Comparison of ENCODE assay signal across 15 cellular contexts in genomic region chr12:123033392-123034021, GRCh38. TPM values are rescaled to one million over a fixed set of nuclear protein-coding genes. Genes with fewer than 3 reads are reported as not detected.
DNase-seq lines count a peak whose midpoint lies in the region; ATAC-seq, FAIRE-seq and TF ChIP-seq lines count a peak whose summit lies in the region.
"Had no signal": no experiment of that assay in that cellular context is flagged by ENCODE, and none has a peak within 500 bp of the region (broad histone marks: within the 10 kb centered on the region; RNA-seq: fewer than 3 reads in every experiment).

No MANE protein-coding gene starts in this region.

- no peak overlapping the region for H3K4me3 ChIP-seq in K562
- H3K4me3 ChIP-seq in osteoblast (ENCODE audit: insufficient read depth, low read length): no peak overlapping the region
- H3K4me3 ChIP-seq: A549, body of pancreas, dorsolateral prefrontal cortex, hepatocyte, prostate gland had no signal

- intact Hi-C loops in K562 (cut with micrococcal nuclease): loop anchor here (5.0 kb wide), 1 partner anchor 51 kb away; the partner anchor contains the start of gene ARL6IP4

- no peaks in the 10 kb centered on the region for H3K79me2 ChIP-seq in K562 (ENCODE audit: control insufficient read depth, insufficient read depth, low read length)
- H3K79me2 ChIP-seq in osteoblast (ENCODE audit: insufficient read depth, low read length): no peaks in the 10 kb centered on the region
- H3K79me2 ChIP-seq: hepatocyte had no signal

- H3K36me3 ChIP-seq in K562 (ENCODE audit: control insufficient read depth, insufficient read depth, low read length) (no peaks in the 10 kb centered on the region; the same call in 2 of the 3 replicates), osteoblast (ENCODE audit: insufficient read depth, low read length) (peaks cover 6% of the 10 kb centered on the region)
- H3K36me3 ChIP-seq: prostate gland had no signal

- H3K4me1 ChIP-seq in K562 (replicated peaks in 1 of 2; ENCODE audit: control insufficient read depth in 2 of 2, insufficient read depth in 2 of 2, low read length in 2 of 2) (peaks cover 42 to 47% of the 10 kb centered on the region in 2 experiments), osteoblast (ENCODE audit: insufficient read depth, low read length) (peaks cover 5% of the 10 kb centered on the region)
- H3K4me1 ChIP-seq: body of pancreas, prostate gland had no signal

- in situ Hi-C loops in K562 (cut with MboI): no loop called here

- H3K9me1 ChIP-seq in K562 (ENCODE audit: control insufficient read depth, insufficient read depth, low read length): no peaks in the 10 kb centered on the region

- CTCF ChIA-PET in activated CD8-positive, alpha-beta memory T cell treated with anti-CD3 and anti-CD28 coated beads, Interleukin-2, amount 10 ng/mL, durations not matched to agents 7 days and 5 days (lab: Charles Lee): no interaction called here
- CTCF ChIA-PET in K562 (lab: Yijun Ruan, JAX; ENCODE audit: low intra/inter-chr PET ratio): no interaction called here

- TF ChIP-seq CTCF in K562 (IDR thresholded peaks at IDR 0.05 in 2 of 3, conservative IDR thresholded peaks at IDR 0.05 in 1 of 3; ENCODE audit: insufficient read depth in 2 of 3, low read depth in 1 of 3, low read length in 3 of 3) (no peak), osteoblast (IDR thresholded peaks at IDR 0.05; ENCODE audit: extremely low read depth, low read depth, low read length) (no peak)

- WGBS in K562 (ENCODE audit: insufficient coverage, low coverage, missing lambda C conversion rate): 48% methylated on average over 3 of the region's 3 CpGs

- H4K20me1 ChIP-seq in K562 (replicated peaks; ENCODE audit: control insufficient read depth, insufficient read depth, low read length) (no peaks in the 10 kb centered on the region), osteoblast (ENCODE audit: insufficient read depth, low read length) (peaks cover 2% of the 10 kb centered on the region)

- H3K9ac ChIP-seq in K562 (ENCODE audit: insufficient read depth in 1 of 2, low read depth in 2 of 2, low read length in 2 of 2): peak overlapping the region; percentile 21 to 70; a peak in 3 of 4 replicates

- peaks cover 11% of the 10 kb centered on the region for H3K4me1 Mint-ChIP-seq in activated CD8-positive, alpha-beta memory T cell treated with anti-CD3 and anti-CD28 coated beads, Interleukin-2, amount 10 ng/mL, durations not matched to agents 7 days and 5 days

- no peak for DNase-seq in activated CD8-positive, alpha-beta memory T cell treated with anti-CD3 and anti-CD28 coated beads, Interleukin-2, amount 10 ng/mL, durations not matched to agents 7 days and 5 days
- no peak for DNase-seq in activated CD8-positive, alpha-beta memory T cell treated with anti-CD3 and anti-CD28 coated beads for 24 hours
- peak; percentile 72 to 82 for DNase-seq in Kasumi-1 (lab: John Stamatoyannopoulos, UW)
- peak; percentile 51 to 68 (median 56) for DNase-seq in K562 (ENCODE audit: extremely low read depth in 1 of 4, low spot score in 3 of 4)
- DNase-seq in osteoblast (ENCODE audit: insufficient read length, low spot score, missing footprints): no peak
- DNase-seq in NK-92 (lab: John Stamatoyannopoulos, UW; ENCODE audit: unreplicated experiment): no peak
- no peak for DNase-seq in NOMO-1 (lab: John Stamatoyannopoulos, UW; ENCODE audit: unreplicated experiment in 2 of 2)
- DNase-seq: body of pancreas; dorsolateral prefrontal cortex; NCI-H2029; stimulated activated CD4-positive, alpha-beta T cell treated with anti-CD3 and anti-CD28 coated beads, Interleukin-12 subunit alpha, Interleukin-12 subunit beta, amount 100 ng/mL, for 4 hours had no signal

- no peak for TF ChIP-seq POLR2A in K562 (conservative IDR thresholded peaks at IDR 0.05)

- peak overlapping the region; percentile 43 for H3K4me2 ChIP-seq in K562 (ENCODE audit: insufficient read depth, low read length)
- H3K4me2 ChIP-seq in osteoblast (ENCODE audit: insufficient read depth, low read length): no peak overlapping the region
- H3K4me2 ChIP-seq: A549, hepatocyte had no signal

- no peak overlapping the region for H2AFZ ChIP-seq in K562 (ENCODE audit: low read depth, low read length)
- no peak overlapping the region for H2AFZ ChIP-seq in osteoblast (ENCODE audit: low read length)
- H2AFZ ChIP-seq: hepatocyte had no signal

- H3K9me3 Mint-ChIP-seq in activated CD8-positive, alpha-beta memory T cell treated with anti-CD3 and anti-CD28 coated beads, Interleukin-2, amount 10 ng/mL, durations not matched to agents 7 days and 5 days (ENCODE audit: low read depth): no peaks in the 10 kb centered on the region

- BruUV-seq in K562 (replicated peaks; lab: Mats Ljungman, UMichigan): no TSS peak

- H3K27ac Mint-ChIP-seq in activated CD8-positive, alpha-beta memory T cell treated with anti-CD3 and anti-CD28 coated beads, Interleukin-2, amount 10 ng/mL, durations not matched to agents 7 days and 5 days: no peak overlapping the region

- H3K4me3 Mint-ChIP-seq in activated CD8-positive, alpha-beta memory T cell treated with anti-CD3 and anti-CD28 coated beads, Interleukin-2, amount 10 ng/mL, durations not matched to agents 7 days and 5 days: no peak overlapping the region

- peak; percentile 23 for FAIRE-seq in K562 (lab: Jason Lieb, UNC)
- FAIRE-seq: A549 had no signal

- ATAC-seq in activated CD8-positive, alpha-beta memory T cell treated with anti-CD3 and anti-CD28 coated beads, Interleukin-2, amount 10 ng/mL, durations not matched to agents 7 days and 5 days: peak; percentile 16
- ATAC-seq in K562: peak; percentile 61
- no peak for ATAC-seq in GM21360 (IDR thresholded peaks at IDR 0.05; ENCODE audit: unreplicated experiment)
- ATAC-seq: A549, body of pancreas had no signal

- H3K27ac ChIP-seq in K562 (ENCODE audit: extremely low read depth, low read depth, low read length) (peak overlapping the region; percentile 60), osteoblast (ENCODE audit: low read depth, low read length) (peak overlapping the region; percentile 43)
- H3K27ac ChIP-seq: body of pancreas, hepatocyte, prostate gland had no signal

- TF ChIP-seq EP300 in K562 (IDR thresholded peaks at IDR 0.05; ENCODE audit: low read length): peak; percentile 54

- no peaks in the 10 kb centered on the region for H3K36me3 Mint-ChIP-seq in activated CD8-positive, alpha-beta memory T cell treated with anti-CD3 and anti-CD28 coated beads, Interleukin-2, amount 10 ng/mL, durations not matched to agents 7 days and 5 days

- POLR2A ChIA-PET in K562 (lab: Yijun Ruan, JAX): interaction anchor here (0.6 kb wide), 1 partner anchor 52 kb away, joined by 3 read pairs; no protein-coding TSS in a partner anchor

- H3K27me3 ChIP-seq in K562 (ENCODE audit: control insufficient read depth in 2 of 2, insufficient read depth in 2 of 2, low read length in 2 of 2) (no peaks in the 10 kb centered on the region), osteoblast (ENCODE audit: insufficient read depth, low read length) (no peaks in the 10 kb centered on the region)
- H3K27me3 ChIP-seq: body of pancreas, dorsolateral prefrontal cortex, hepatocyte had no signal

- TF ChIP-seq RAD21 in K562 (CRISPR knock-in tag; conservative IDR thresholded peaks at IDR 0.05 in 1 of 2, IDR thresholded peaks at IDR 0.05 in 1 of 2): 0 out of 4 replicates have a peak, but pooled peaks of 1 of the 2 experiments have one; percentile 3

- no peaks in the 10 kb centered on the region for H3K27me3 Mint-ChIP-seq in activated CD8-positive, alpha-beta memory T cell treated with anti-CD3 and anti-CD28 coated beads, Interleukin-2, amount 10 ng/mL, durations not matched to agents 7 days and 5 days

- H3K9me3 ChIP-seq in K562 (replicated peaks; ENCODE audit: control insufficient read depth, insufficient read depth, low read depth, low read length) (no peaks in the 10 kb centered on the region), osteoblast (ENCODE audit: low read depth, low read length) (no peaks in the 10 kb centered on the region)
- H3K9me3 ChIP-seq: A549, body of pancreas, prostate gland had no signal

RNA-seq across cellular contexts. Expression of gene ARL6IP4, which starts 53.0 kb away (rescaled TPM):
- total RNA-seq in activated CD8-positive, alpha-beta memory T cell treated with anti-CD3 and anti-CD28 coated beads, Interleukin-2, amount 10 ng/mL, durations not matched to agents 7 days and 5 days: 100 to 1,000 TPM; 169 to 216 TPM
- 69.3 and 160 TPM in 2 replicates for total RNA-seq in K562 (2011; cell fraction: chromatin; rRNA removed; ENCODE audit: low replicate concordance)
- 133 and 147 TPM in 2 replicates for total RNA-seq in K562 (2011; cell fraction: nucleolus; rRNA removed)
- 86.5 and 106 TPM in 2 replicates for total RNA-seq in K562 (2011; cell fraction: nucleoplasm; rRNA removed)
- total RNA-seq in K562 (2014; rRNA removed): 224 and 280 TPM in 2 replicates
- total RNA-seq in K562 (2014; rRNA removed; fragmentation: Illumina TruSeq; extraction: Trizol): 78.1 and 91.2 TPM in 2 replicates
- 171 and 180 TPM in 2 replicates for total RNA-seq in K562 (2015; rRNA removed; fragmentation: Illumina TruSeq; extraction: Trizol)
- 164 and 167 TPM in 2 replicates for total RNA-seq in K562 (2021)
- 128 and 132 TPM in 2 replicates for polyA plus RNA-seq in K562 (2011; rRNA removed)
- 110 and 136 TPM in 2 replicates for polyA plus RNA-seq in K562 (2011; cell fraction: cytosol; rRNA removed)
- 328 and 373 TPM in 2 replicates for polyA plus RNA-seq in K562 (2011; cell fraction: nucleus; rRNA removed)
- 163 and 245 TPM in 2 replicates for polyA plus RNA-seq in K562 (2012)
- polyA plus RNA-seq in K562 (2014; fragmentation: Illumina TruSeq; extraction: Trizol): 151 and 170 TPM in 2 replicates
- polyA plus RNA-seq in K562 (2014; fragmentation: Nextera tagmentation; extraction: Ambion mirVana): 1 to 10 TPM; 2.4 to 4.8 TPM
- 242 and 255 TPM in 2 replicates for polyA plus RNA-seq in K562 (2014; rRNA removed)
- polyA minus RNA-seq in K562 (2011; rRNA and poly(A)+ RNA removed): 33.8 and 41.5 TPM in 2 replicates
- polyA minus RNA-seq in K562 (2011; cell fraction: cytosol; rRNA and poly(A)+ RNA removed): 34.7 and 36.8 TPM in 2 replicates
- polyA minus RNA-seq in K562 (2011; cell fraction: nucleus; rRNA and poly(A)+ RNA removed): 21.8 and 31.0 TPM in 2 replicates
- 117 and 118 TPM in 2 replicates for total RNA-seq in osteoblast

RNA-seq across cellular contexts. Expression of gene OGFOD2, which starts 58.5 kb away (rescaled TPM):
- total RNA-seq in activated CD8-positive, alpha-beta memory T cell treated with anti-CD3 and anti-CD28 coated beads, Interleukin-2, amount 10 ng/mL, durations not matched to agents 7 days and 5 days: 10 to 100 TPM; 23.8 to 29.8 TPM
- 71.5 and 173 TPM in 2 replicates for total RNA-seq in K562 (2011; cell fraction: chromatin; rRNA removed; ENCODE audit: low replicate concordance)
- total RNA-seq in K562 (2011; cell fraction: nucleolus; rRNA removed): 98.1 and 99.0 TPM in 2 replicates
- total RNA-seq in K562 (2011; cell fraction: nucleoplasm; rRNA removed): 61.3 and 107 TPM in 2 replicates
- total RNA-seq in K562 (2014; rRNA removed): 39.0 and 40.3 TPM in 2 replicates
- total RNA-seq in K562 (2014; rRNA removed; fragmentation: Illumina TruSeq; extraction: Trizol): 5.9 and 6.4 TPM in 2 replicates
- total RNA-seq in K562 (2015; rRNA removed; fragmentation: Illumina TruSeq; extraction: Trizol): 18.5 and 21.4 TPM in 2 replicates
- 51.7 and 63.0 TPM in 2 replicates for total RNA-seq in K562 (2021)
- 27.6 and 38.3 TPM in 2 replicates for polyA plus RNA-seq in K562 (2011; rRNA removed)
- polyA plus RNA-seq in K562 (2011; cell fraction: cytosol; rRNA removed): 40.5 and 99.8 TPM in 2 replicates
- 261 and 270 TPM in 2 replicates for polyA plus RNA-seq in K562 (2011; cell fraction: nucleus; rRNA removed)
- polyA plus RNA-seq in K562 (2012): 24.6 and 74.9 TPM in 2 replicates
- polyA plus RNA-seq in K562 (2014; fragmentation: Illumina TruSeq; extraction: Trizol): 13.5 and 29.6 TPM in 2 replicates
- polyA plus RNA-seq in K562 (2014; fragmentation: Nextera tagmentation; extraction: Ambion mirVana): 1 to 10 TPM; 1.4 to 3.8 TPM
- polyA plus RNA-seq in K562 (2014; rRNA removed): 86.0 and 111 TPM in 2 replicates
- polyA minus RNA-seq in K562 (2011; rRNA and poly(A)+ RNA removed): 15.9 and 19.8 TPM in 2 replicates
- polyA minus RNA-seq in K562 (2011; cell fraction: cytosol; rRNA and poly(A)+ RNA removed): 16.9 and 19.2 TPM in 2 replicates
- polyA minus RNA-seq in K562 (2011; cell fraction: nucleus; rRNA and poly(A)+ RNA removed): 54.3 and 67.5 TPM in 2 replicates
- total RNA-seq in osteoblast: 6.5 and 8.3 TPM in 2 replicates

Comparison
In these comparisons a context has a peak if more than half of its experiments do, and no peak if none do; other contexts are left out.
1. DNase-seq: peak in Kasumi-1 (2 of 2) and K562 (4 of 4); none in activated CD8-positive, alpha-beta memory T cell treated with anti-CD3 and anti-CD28 coated beads, Interleukin-2, amount 10 ng/mL, durations not matched to agents 7 days and 5 days (single experiment), activated CD8-positive, alpha-beta memory T cell treated with anti-CD3 and anti-CD28 coated beads for 24 hours (single experiment), osteoblast (single experiment), NK-92 (single experiment) and NOMO-1 (0 of 2).